In genomic region chr11:37988031-37988430, GRCh38 we compare ENCODE assay signal across 19 cellular contexts.
A peak's percentile ranks its signal among the peaks of the same experiment; 100 is the strongest.
DNase-seq lines count a peak whose midpoint lies in the region; ATAC-seq, FAIRE-seq and TF ChIP-seq lines count a peak whose summit lies in the region.
"Had no signal": no experiment of that assay in that cellular context is flagged by ENCODE, and none has a peak within 500 bp of the region (broad histone marks: within the 10 kb centered on the region; RNA-seq: fewer than 3 reads in every experiment).

No MANE protein-coding gene starts in this region.

- FAIRE-seq in GM12891 (lab: Jason Lieb, UNC): no peak
- FAIRE-seq: GM12878, islet of Langerhans had no signal

- H3K27ac ChIP-seq in right atrium auricular region (peak overlapping the region in 1 of 2 donors; percentile 41), upper lobe of right lung (no peak overlapping the region)
- H3K27ac ChIP-seq: SJSA1, transverse colon had no signal

- no peaks in the 10 kb centered on the region for H3K36me3 ChIP-seq in right atrium auricular region
- no peaks in the 10 kb centered on the region for H3K36me3 ChIP-seq in upper lobe of right lung
- H3K36me3 ChIP-seq: SJSA1, transverse colon had no signal

- no peak for TF ChIP-seq CTCF in right atrium auricular region (IDR thresholded peaks at IDR 0.05)
- TF ChIP-seq CTCF in upper lobe of right lung (IDR thresholded peaks at IDR 0.05): no peak

- ATAC-seq in Right ventricle myocardium inferior: peak; percentile 94
- ATAC-seq in left ventricle myocardium superior: peak; percentile 93
- ATAC-seq in upper lobe of right lung: peak; percentile 29
- no peak for ATAC-seq in HG02642 (IDR thresholded peaks at IDR 0.05; ENCODE audit: poor library complexity, unreplicated experiment)
- ATAC-seq: activated T-helper 17 cell treated with anti-CD3 and anti-CD28 coated beads, Interleukin-2, amount 50 U/mL, for 72 hours; GM12878 had no signal

- H3K9me3 ChIP-seq in right atrium auricular region (no peaks in the 10 kb centered on the region), upper lobe of right lung (no peaks in the 10 kb centered on the region)

- H3K27me3 ChIP-seq in right atrium auricular region: no peaks in the 10 kb centered on the region
- H3K27me3 ChIP-seq in upper lobe of right lung: no peaks in the 10 kb centered on the region
- H3K27me3 ChIP-seq: SJSA1, transverse colon had no signal

- H3K4me3 ChIP-seq in right atrium auricular region: no peak overlapping the region
- H3K4me3 ChIP-seq in upper lobe of right lung: no peak overlapping the region
- H3K4me3 ChIP-seq: GM12878, SJSA1, transverse colon had no signal

- intact Hi-C loops in Right ventricle myocardium inferior (cut with DNase I) (no loop called here), left ventricle myocardium superior (cut with micrococcal nuclease) (no loop called here), upper lobe of right lung (cut with DNase I) (no loop called here)

- H3K4me1 ChIP-seq in right atrium auricular region: no peaks in the 10 kb centered on the region
- H3K4me1 ChIP-seq in upper lobe of right lung: no peaks in the 10 kb centered on the region
- H3K4me1 ChIP-seq: SJSA1, transverse colon had no signal

- TF ChIP-seq POLR2A in GM12891 (IDR thresholded peaks at IDR 0.05; ENCODE audit: low read depth, low read length): no peak

- DNase-seq in Right ventricle myocardium inferior (ENCODE audit: missing footprints): no peak
- DNase-seq in right atrium auricular region (ENCODE audit: low spot score): no peak
- DNase-seq in cerebellar cortex (ENCODE audit: low spot score): peak; percentile 7
- no peak for DNase-seq in left ventricle myocardium superior
- no peak for DNase-seq in upper lobe of right lung
- DNase-seq in GM12891 (ENCODE audit: insufficient read length, low spot score): no peak
- no peak for DNase-seq in NCI-H82 treated with DMSO at 0.1 percent for 48 hours (lab: John Stamatoyannopoulos, UW; ENCODE audit: unreplicated experiment)
- DNase-seq: activated CD4-positive, alpha-beta T cell treated with anti-CD3 and anti-CD28 coated beads for 48 hours; DMS153; H7; NCI-H1092; NCI-H526; nephron progenitor cell; transverse colon had no signal

TF ChIP-seq in GM12891, 5 proteins besides CTCF, POLR2A, EP300 and RAD21:
- TF ChIP-seq TAF1 (IDR thresholded peaks at IDR 0.05; ENCODE audit: low read depth, low read length): no peak
- TF ChIP-seq PAX5 (IDR thresholded peaks at IDR 0.05; ENCODE audit: insufficient read depth, low read length, severe bottlenecking): no peak
- TF ChIP-seq POU2F2 (IDR thresholded peaks at IDR 0.05; ENCODE audit: low read depth, low read length): no peak
- no peak for TF ChIP-seq POLR2AphosphoS5 (IDR thresholded peaks at IDR 0.05; ENCODE audit: low read depth, low read length)
- TF ChIP-seq SPI1 (IDR thresholded peaks at IDR 0.05; ENCODE audit: low read depth, low read length): no peak
